In the genomic region with DNA sequence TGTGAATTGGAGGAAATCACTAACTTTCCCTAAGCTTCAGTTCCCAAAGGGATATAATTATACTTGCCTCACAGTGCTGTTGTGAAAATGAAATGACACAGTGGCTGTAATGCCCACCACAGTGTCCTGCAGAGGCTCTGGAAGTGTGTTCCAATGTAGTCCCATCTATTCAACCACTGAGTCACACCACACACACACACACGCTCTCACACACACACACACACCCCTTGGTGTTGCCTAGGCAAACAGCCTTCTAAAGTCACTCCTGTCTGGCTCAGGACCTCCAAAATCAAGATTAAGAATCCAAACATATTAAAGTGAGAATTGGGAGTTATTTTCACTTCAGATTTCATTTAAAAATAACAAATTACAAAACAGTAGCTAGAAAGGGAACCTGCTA, we compare ENCODE assay signal across 31 cellular contexts.
"Had no signal": no experiment of that assay in that cellular context is flagged by ENCODE, and none has a peak within 500 bp of the region (broad histone marks: within the 10 kb centered on the region; RNA-seq: fewer than 3 reads in every experiment).

No MANE protein-coding gene starts in this region.

- H3K27me3 Mint-ChIP-seq: activated naive CD8-positive, alpha-beta T cell; type B pancreatic cell had no signal

- H3K4me3 Mint-ChIP-seq: activated CD8-positive, alpha-beta memory T cell treated with anti-CD3 and anti-CD28 coated beads, Interleukin-2, amount 10 ng/mL, durations not matched to agents 7 days and 5 days; activated CD8-positive, alpha-beta T cell treated with anti-CD3 and anti-CD28 coated beads, Interleukin-2, amount 10 ng/mL, durations not matched to agents 7 days and 5 days; activated naive CD8-positive, alpha-beta T cell; dendritic cell treated with granulocyte-macrophage colony-stimulating factor and Interleukin-4, amounts not matched to agents 40 ng/mL and 50 ng/mL, for 4 days; nephron; T-helper 17 cell; type B pancreatic cell; WTC11 had no signal

- H3K4me1 ChIP-seq: ascending aorta, breast epithelium, gastroesophageal sphincter, right lobe of liver, vagina had no signal

- H3K27ac ChIP-seq: ascending aorta, breast epithelium, gastroesophageal sphincter, hepatocyte, neutrophil, right lobe of liver, skin epidermis, vagina had no signal

- H3K27me3 ChIP-seq: ascending aorta, breast epithelium, hepatocyte, right lobe of liver, vagina had no signal

- H3K36me3 Mint-ChIP-seq: activated CD8-positive, alpha-beta memory T cell treated with anti-CD3 and anti-CD28 coated beads, Interleukin-2, amount 10 ng/mL, durations not matched to agents 7 days and 5 days; activated naive CD8-positive, alpha-beta T cell; type B pancreatic cell; WTC11 had no signal

- H3K79me2 ChIP-seq: hepatocyte had no signal

- H3K9me3 ChIP-seq: ascending aorta, breast epithelium, gastroesophageal sphincter, mucosa of descending colon, neutrophil, right lobe of liver, vagina had no signal

- DNase-seq: activated CD4-positive, alpha-beta T cell treated with anti-CD3 and anti-CD28 coated beads for 1 hour; activated CD4-positive, alpha-beta T cell treated with anti-CD3 and anti-CD28 coated beads, Interleukin-2, amount 50 U/mL, for 1 hour; activated CD8-positive, alpha-beta memory T cell treated with anti-CD3 and anti-CD28 coated beads, Interleukin-2, amount 10 ng/mL, durations not matched to agents 7 days and 5 days; activated CD8-positive, alpha-beta T cell treated with anti-CD3 and anti-CD28 coated beads, Interleukin-2, amount 10 ng/mL, durations not matched to agents 7 days and 5 days; activated naive CD4-positive, alpha-beta T cell; activated T-cell treated with anti-CD3 and anti-CD28 coated beads, Interleukin-2, amount 50 U/mL, for 48 hours; central memory CD4-positive, alpha-beta T cell; effector CD8-positive, alpha-beta T cell; islet precursor cell; left cardiac atrium; left ventricle myocardium superior; mucosa of descending colon; right lobe of liver; stimulated activated CD4-positive, alpha-beta T cell treated with anti-CD3 and anti-CD28 coated beads, Interleukin-12 subunit alpha, Interleukin-12 subunit beta, amount 100 ng/mL, for 4 hours; stimulated activated CD4-positive, alpha-beta T cell treated with anti-CD3 and anti-CD28 coated beads, Interleukin-4, amount 100 ng/mL, for 1 hour; stimulated activated naive CD8-positive, alpha-beta T cell treated with anti-CD3 and anti-CD28 coated beads, Interleukin-15, Interleukin-2, amounts not matched to agents 100 U/mL and 50 U/mL, for 24 hours; T-helper 17 cell had no signal

- H3K36me3 ChIP-seq: ascending aorta, breast epithelium, gastroesophageal sphincter, neutrophil, right lobe of liver, vagina had no signal

- H3K27ac Mint-ChIP-seq: activated CD8-positive, alpha-beta memory T cell treated with anti-CD3 and anti-CD28 coated beads, Interleukin-2, amount 10 ng/mL, durations not matched to agents 7 days and 5 days; activated CD8-positive, alpha-beta T cell treated with anti-CD3 and anti-CD28 coated beads, Interleukin-2, amount 10 ng/mL, durations not matched to agents 7 days and 5 days; activated naive CD8-positive, alpha-beta T cell; activated T-helper 2 cell treated with anti-CD3 and anti-CD28 coated beads, Interferon-gamma antibody, Interleukin-2, Interleukin-4, amounts not matched to agents 10 μg/mL and 5 μg/mL and 100 μg/mL, durations not matched to agents 14 hours and 24 hours and 36 hours; dendritic cell treated with granulocyte-macrophage colony-stimulating factor and Interleukin-4, amounts not matched to agents 40 ng/mL and 50 ng/mL, for 4 days; nephron; T-helper 17 cell; type B pancreatic cell; WTC11 had no signal

- ATAC-seq: activated CD8-positive, alpha-beta memory T cell treated with anti-CD3 and anti-CD28 coated beads, Interleukin-2, amount 10 ng/mL, durations not matched to agents 7 days and 5 days; activated CD8-positive, alpha-beta T cell treated with anti-CD3 and anti-CD28 coated beads, Interleukin-2, amount 10 ng/mL, durations not matched to agents 7 days and 5 days; gastroesophageal sphincter; left cardiac atrium; left ventricle myocardium superior; mucosa of descending colon; right lobe of liver; stimulated activated naive CD8-positive, alpha-beta T cell treated with anti-CD3 and anti-CD28 coated beads, Interleukin-15, Interleukin-2, amounts not matched to agents 100 U/mL and 50 U/mL, for 24 hours; T-helper 17 cell; WTC11 had no signal

- H2AFZ ChIP-seq: hepatocyte had no signal

- H3K4me2 ChIP-seq: hepatocyte had no signal

- FAIRE-seq: endometrium had no signal

- H3K4me3 ChIP-seq: ascending aorta, breast epithelium, gastroesophageal sphincter, hepatocyte, mucosa of descending colon, right lobe of liver, skin epidermis, vagina had no signal

- H3K9me3 Mint-ChIP-seq: activated T-helper 2 cell treated with anti-CD3 and anti-CD28 coated beads, Interferon-gamma antibody, Interleukin-2, Interleukin-4, amounts not matched to agents 10 μg/mL and 5 μg/mL and 100 μg/mL, durations not matched to agents 14 hours and 24 hours and 36 hours; dendritic cell treated with granulocyte-macrophage colony-stimulating factor and Interleukin-4, amounts not matched to agents 40 ng/mL and 50 ng/mL, for 4 days; nephron; type B pancreatic cell; WTC11 had no signal

- H3K4me1 Mint-ChIP-seq: activated CD8-positive, alpha-beta memory T cell treated with anti-CD3 and anti-CD28 coated beads, Interleukin-2, amount 10 ng/mL, durations not matched to agents 7 days and 5 days; nephron; T-helper 17 cell had no signal
